ENCODE assay signal across 21 cellular contexts in the genomic region with DNA sequence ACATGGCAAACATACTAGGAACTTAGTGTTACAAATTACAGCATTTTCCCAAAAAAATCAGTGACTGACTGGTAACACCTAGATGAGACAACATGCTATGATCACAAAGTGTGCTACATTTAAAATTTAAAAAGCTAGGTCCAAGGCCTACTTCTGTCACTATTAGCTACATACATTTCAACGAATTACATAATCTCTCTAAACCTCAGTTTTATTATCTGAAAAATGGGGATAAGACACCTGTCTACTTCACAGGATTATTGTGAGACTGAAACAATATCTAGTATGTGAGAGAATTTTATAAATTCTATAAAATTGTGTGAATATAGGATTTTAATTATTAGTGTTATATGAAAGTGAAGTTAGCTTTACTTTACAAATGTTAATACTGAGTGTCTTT.
DNase-seq lines count a peak whose midpoint lies in the region; ATAC-seq, FAIRE-seq and TF ChIP-seq lines count a peak whose summit lies in the region.
"Had no signal": no experiment of that assay in that cellular context is flagged by ENCODE, and none has a peak within 500 bp of the region (broad histone marks: within the 10 kb centered on the region; RNA-seq: fewer than 3 reads in every experiment).

No MANE protein-coding gene starts in this region.

- H3K27me3 ChIP-seq in RWPE2 (ENCODE audit: insufficient read depth, poor library complexity, severe bottlenecking) (no peaks in the 10 kb centered on the region), endothelial cell of umbilical vein (ENCODE audit: control insufficient read depth in 2 of 2, insufficient read depth in 2 of 2, low read length in 2 of 2) (no peaks in the 10 kb centered on the region), skeletal muscle satellite cell (ENCODE audit: control insufficient read depth, insufficient read depth, low read length) (no peaks in the 10 kb centered on the region), BE2C (no peaks in the 10 kb centered on the region)

- dilution Hi-C loops in endothelial cell of umbilical vein (cut with MboI; ENCODE audit: extremely low pct_ligation_motif_present, low sequenced_read_pairs) = no loop called here

- peaks cover 0 to 6% (median 0%) of the 10 kb centered on the region in 3 donors for H3K4me1 Mint-ChIP-seq in T-cell
- H3K4me1 Mint-ChIP-seq: IgD-negative memory B cell had no signal

- ATAC-seq in RWPE2 (ENCODE audit: low read depth) (no peak), HG03139 (IDR thresholded peaks at IDR 0.05; ENCODE audit: unreplicated experiment) (no peak), T-cell (replicated peaks in 1 of 4) (no peak)
- ATAC-seq: GM23338, Panc1 had no signal

- peak; percentile 29 for FAIRE-seq in D721Med (lab: Jason Lieb, UNC)
- no peak for FAIRE-seq in endothelial cell of umbilical vein (lab: Jason Lieb, UNC)

- CTCF ChIA-PET in endothelial cell of umbilical vein (lab: Charles Lee) = interaction anchor here (1.9 kb wide), 1 partner anchor 560 kb away, joined by 6 read pairs; no protein-coding TSS in a partner anchor
- CTCF ChIA-PET in T-cell (lab: Charles Lee) = interaction anchor here in 1 of 2 donors (0.9 kb wide), 1 partner anchor 12 kb away, joined by 3 read pairs; no protein-coding TSS in a partner anchor

- intact Hi-C loops in endothelial cell of umbilical vein (cut with micrococcal nuclease) = loop anchor here (5.0 kb wide), 3 partner anchors 71 to 276 kb away; partner anchors contain the start of gene MAB21L2

- peak overlapping the region; percentile 64 for H3K9ac ChIP-seq in endothelial cell of umbilical vein (replicated peaks; ENCODE audit: extremely low read depth, insufficient read depth, low read length)
- peak overlapping the region; percentile 59 for H3K9ac ChIP-seq in skeletal muscle satellite cell (ENCODE audit: low read depth, low read length)

- no peaks in the 10 kb centered on the region for H4K20me1 ChIP-seq in endothelial cell of umbilical vein (replicated peaks; ENCODE audit: control insufficient read depth, extremely low read depth, insufficient read depth, low read length)

- 0 out of 2 replicates have a peak, but pooled peaks cover 5% of the 10 kb centered on the region for H3K36me3 ChIP-seq in RWPE2 (ENCODE audit: low read depth)
- H3K36me3 ChIP-seq in endothelial cell of umbilical vein (ENCODE audit: control insufficient read depth in 2 of 2, extremely low read depth in 1 of 2, insufficient read depth in 2 of 2, low read length in 2 of 2) = no peaks in the 10 kb centered on the region
- H3K36me3 ChIP-seq in skeletal muscle satellite cell (ENCODE audit: insufficient read depth, low read length) = no peaks in the 10 kb centered on the region
- peaks cover 10% of the 10 kb centered on the region for H3K36me3 ChIP-seq in BE2C

- DNase-seq in D721Med (ENCODE audit: insufficient read length, low spot score) (no peak), RWPE2 (ENCODE audit: low spot score) (no peak), endothelial cell of umbilical vein (ENCODE audit: low read depth, low spot score) (no peak), T-cell (no peak), BE2C (no peak)
- DNase-seq: Calu3, DMS153, H9, NCI-H1092, NCI-H1417 treated with DMSO at 0.1 percent for 48 hours, NCI-H1694 treated with DMSO at 0.1 percent for 48 hours, NCI-H2081, NCI-H510A, NCI-H69, SHP77 treated with DMSO at 0.1 percent for 48 hours had no signal

- peaks cover 51% of the 10 kb centered on the region for H3K4me1 ChIP-seq in RWPE2 (ENCODE audit: insufficient read depth, poor library complexity, severe bottlenecking)
- peaks cover 62% of the 10 kb centered on the region for H3K4me1 ChIP-seq in endothelial cell of umbilical vein (ENCODE audit: control insufficient read depth, extremely low read depth, insufficient read depth, low read length)
- peaks cover 62% of the 10 kb centered on the region for H3K4me1 ChIP-seq in skeletal muscle satellite cell (ENCODE audit: control insufficient read depth, insufficient read depth, low read length)
- H3K4me1 ChIP-seq in BE2C = peaks cover 22% of the 10 kb centered on the region

- H3K9me1 ChIP-seq in endothelial cell of umbilical vein (replicated peaks; ENCODE audit: control insufficient read depth, extremely low read depth, insufficient read depth, low read length) = no peaks in the 10 kb centered on the region

- no peaks in the 10 kb centered on the region for H3K9me3 Mint-ChIP-seq in T-cell
- H3K9me3 Mint-ChIP-seq: GM23338, H9, IgD-negative memory B cell had no signal

- H3K27ac Mint-ChIP-seq in T-cell = no peak overlapping the region
- H3K27ac Mint-ChIP-seq: GM23338, H9 had no signal

- no peaks in the 10 kb centered on the region for H3K79me2 ChIP-seq in endothelial cell of umbilical vein (ENCODE audit: control insufficient read depth, insufficient read depth, low read length)

- peaks cover 26% of the 10 kb centered on the region for H3K36me3 Mint-ChIP-seq in T-cell

- no peak for TF ChIP-seq CTCF in D721Med (IDR thresholded peaks at IDR 0.05; ENCODE audit: insufficient read depth, missing control alignments)
- no peak for TF ChIP-seq CTCF in RWPE2 (IDR thresholded peaks at IDR 0.05; ENCODE audit: poor library complexity, severe bottlenecking)
- TF ChIP-seq CTCF in endothelial cell of umbilical vein (IDR thresholded peaks at IDR 0.05; ENCODE audit: extremely low read depth in 1 of 2, insufficient read depth in 1 of 2, low read depth in 1 of 2, low read length in 2 of 2) = no peak
- TF ChIP-seq CTCF in BE2C (IDR thresholded peaks at IDR 0.05; ENCODE audit: low read depth, low read length) = no peak

- peak overlapping the region; percentile 79 for H3K27ac ChIP-seq in RWPE2 (ENCODE audit: poor library complexity, severe bottlenecking)
- peak overlapping the region; percentile 78 for H3K27ac ChIP-seq in endothelial cell of umbilical vein (ENCODE audit: insufficient read depth, low read depth, low read length)
- H3K27ac ChIP-seq: RWPE1 had no signal

- H3K9me3 ChIP-seq in RWPE2 (ENCODE audit: severe bottlenecking) = no peaks in the 10 kb centered on the region
- no peaks in the 10 kb centered on the region for H3K9me3 ChIP-seq in endothelial cell of umbilical vein (replicated peaks; ENCODE audit: control insufficient read depth, insufficient read depth, low read length)
- H3K9me3 ChIP-seq in skeletal muscle satellite cell (replicated peaks; ENCODE audit: low read length) = no peaks in the 10 kb centered on the region
- no peaks in the 10 kb centered on the region for H3K9me3 ChIP-seq in BE2C

- H3K4me3 ChIP-seq in RWPE2 (ENCODE audit: severe bottlenecking) (no peak overlapping the region), endothelial cell of umbilical vein (replicated peaks in 1 of 3; ENCODE audit: insufficient read depth in 1 of 3, low read depth in 1 of 3, low read length in 3 of 3) (no peak overlapping the region), skeletal muscle satellite cell (ENCODE audit: low read length) (no peak overlapping the region), BE2C (ENCODE audit: low read depth, low read length) (no peak overlapping the region)
- H3K4me3 ChIP-seq: GM23338 had no signal

- POLR2A ChIA-PET in endothelial cell of umbilical vein (lab: Charles Lee) (no interaction called here), T-cell (lab: Charles Lee) (no interaction called here)

- no peak for TF ChIP-seq POLR2A in endothelial cell of umbilical vein (IDR thresholded peaks at IDR 0.05; ENCODE audit: low read depth, low read length)

- H3K4me2 ChIP-seq in endothelial cell of umbilical vein (ENCODE audit: insufficient read depth, low read length) (peak overlapping the region; percentile 27), skeletal muscle satellite cell (ENCODE audit: low read length) (no peak overlapping the region)
- H3K4me2 ChIP-seq: GM23338 had no signal

- no peak overlapping the region for H3K4me3 Mint-ChIP-seq in T-cell
- H3K4me3 Mint-ChIP-seq: GM23338, H9, IgD-negative memory B cell had no signal

- no peaks in the 10 kb centered on the region for H3K27me3 Mint-ChIP-seq in T-cell
- H3K27me3 Mint-ChIP-seq: IgD-negative memory B cell had no signal

- H2AFZ ChIP-seq in endothelial cell of umbilical vein (ENCODE audit: low read depth, low read length) = no peak overlapping the region
- H2AFZ ChIP-seq: GM23338 had no signal

- BruUV-seq in endothelial cell of umbilical vein (replicated peaks; lab: Mats Ljungman, UMichigan) = no TSS peak

TF ChIP-seq in endothelial cell of umbilical vein, 7 proteins besides CTCF, POLR2A, EP300 and RAD21:
- TF ChIP-seq POLR2AphosphoS5 (IDR thresholded peaks at IDR 0.05; ENCODE audit: insufficient read depth, low read depth, low read length) (no peak), JUN (IDR thresholded peaks at IDR 0.05; ENCODE audit: borderline replicate concordance, insufficient read depth, insufficient read length, low read depth) (no peak), EZH2 (IDR thresholded peaks at IDR 0.05; ENCODE audit: borderline replicate concordance, low read depth, low read length, severe bottlenecking) (no peak), MYC (IDR thresholded peaks at IDR 0.05; ENCODE audit: low read depth, low read length) (no peak), GATA2 (IDR thresholded peaks at IDR 0.05; ENCODE audit: insufficient read depth, insufficient read length, low read depth, low read length) (no peak)
